In genomic region chr2:178804791-178805190, GRCh38 we compare ENCODE assay signal across 8 cellular contexts.
DNase-seq lines count a peak whose midpoint lies in the region; ATAC-seq and TF ChIP-seq lines count a peak whose summit lies in the region.

No MANE protein-coding gene starts in this region.

- DNase-seq in DMS 273 (lab: John Stamatoyannopoulos, UW; ENCODE audit: unreplicated experiment), result peak; percentile 51
- no peak for DNase-seq in DMS 273 treated with DMSO at 0.1 percent for 48 hours (lab: John Stamatoyannopoulos, UW)
- DNase-seq in iris pigment epithelial cell (ENCODE audit: low read depth), result peak; percentile 42
- no peak for DNase-seq in NCI-H2107 treated with DMSO at 0.1 percent for 48 hours (lab: John Stamatoyannopoulos, UW; ENCODE audit: unreplicated experiment)
- no peak for DNase-seq in amniotic stem cell (lab: John Stamatoyannopoulos, UW)

- ATAC-seq in HG03066 (IDR thresholded peaks at IDR 0.05; ENCODE audit: low read depth, unreplicated experiment) (peak; percentile 77), SK-N-SH treated with all-trans-retinoic acid at 6 μM for 48 hours (peak; percentile 53; the same call in 1 of the 3 replicates), GM18520 (IDR thresholded peaks at IDR 0.05; ENCODE audit: unreplicated experiment) (no peak)

TF ChIP-seq in SK-N-SH treated with all-trans-retinoic acid at 6 μM for 48 hours, 23 proteins besides CTCF, POLR2A, EP300 and RAD21:
- no peak for TF ChIP-seq ZNF8 (CRISPR knock-in tag; IDR thresholded peaks at IDR 0.05)
- TF ChIP-seq TCF4 (CRISPR knock-in tag; IDR thresholded peaks at IDR 0.05; ENCODE audit: borderline replicate concordance), result no peak
- no peak for TF ChIP-seq TOX (CRISPR knock-in tag; IDR thresholded peaks at IDR 0.05; ENCODE audit: borderline replicate concordance)
- TF ChIP-seq RARB (CRISPR knock-in tag; IDR thresholded peaks at IDR 0.05), result no peak
- no peak for TF ChIP-seq ZC3H10 (CRISPR knock-in tag; IDR thresholded peaks at IDR 0.05)
- no peak for TF ChIP-seq ESRRG (CRISPR knock-in tag; IDR thresholded peaks at IDR 0.05)
- TF ChIP-seq GLIS3 (CRISPR knock-in tag; IDR thresholded peaks at IDR 0.05), result no peak
- no peak for TF ChIP-seq CREB5 (CRISPR knock-in tag; IDR thresholded peaks at IDR 0.05; ENCODE audit: low read depth)
- TF ChIP-seq CSRNP3 (CRISPR knock-in tag; IDR thresholded peaks at IDR 0.05), result no peak
- TF ChIP-seq SNAI2 (CRISPR knock-in tag; IDR thresholded peaks at IDR 0.05), result no peak
- TF ChIP-seq ZNF70 (CRISPR knock-in tag; IDR thresholded peaks at IDR 0.05), result no peak

Comparison
In these comparisons a context has a peak if more than half of its experiments do, and no peak if none do; other contexts are left out.
1. DNase-seq: peak in DMS 273 (single experiment) and iris pigment epithelial cell (single experiment); none in DMS 273 treated with DMSO at 0.1 percent for 48 hours (single experiment), NCI-H2107 treated with DMSO at 0.1 percent for 48 hours (single experiment) and amniotic stem cell (single experiment).